Comparison of ENCODE assay signal across 22 cellular contexts in the genomic region with DNA sequence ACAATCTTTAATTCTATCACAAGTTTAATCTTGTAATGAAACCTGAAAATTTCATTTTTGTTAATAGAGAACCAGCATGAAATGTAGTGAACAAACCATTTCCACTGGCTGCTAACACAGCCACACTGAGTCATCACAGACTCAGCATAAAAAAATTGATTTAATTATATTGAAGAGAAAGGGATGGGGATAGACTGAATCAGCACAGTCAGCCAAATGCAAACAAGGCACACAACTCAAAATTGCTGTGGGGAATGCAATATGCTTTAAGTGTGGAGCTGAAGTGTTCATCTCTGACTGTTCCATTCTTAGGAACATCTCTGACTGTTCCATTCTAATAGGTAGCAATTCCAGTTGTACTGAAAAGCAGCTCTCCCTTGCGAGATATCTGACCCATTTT.
A peak's percentile ranks its signal among the peaks of the same experiment; 100 is the strongest.
DNase-seq lines count a peak whose midpoint lies in the region; ATAC-seq, FAIRE-seq and TF ChIP-seq lines count a peak whose summit lies in the region.
"Had no signal": no experiment of that assay in that cellular context is flagged by ENCODE, and none has a peak within 500 bp of the region (broad histone marks: within the 10 kb centered on the region; RNA-seq: fewer than 3 reads in every experiment).

No MANE protein-coding gene starts in this region.

- 55% methylated on average over 1 of the region's 1 CpG for WGBS in mesenchymal stem cell

- peak; percentile 4 for DNase-seq in BJ (ENCODE audit: low read depth)
- DNase-seq in NCI-H226: peak; percentile 12
- DNase-seq in bronchial epithelial cell (ENCODE audit: low read depth): peak; percentile 20
- no peak for DNase-seq in left lung
- no peak for DNase-seq in mesenchymal stem cell
- DNase-seq in activated CD4-positive, alpha-beta T cell treated with anti-CD3 and anti-CD28 coated beads for 4 hours: no peak
- DNase-seq in MV-4-11 (lab: John Stamatoyannopoulos, UW): no peak
- DNase-seq: activated CD8-positive, alpha-beta T cell treated with anti-CD3 and anti-CD28 coated beads for 36 hours; activated naive CD4-positive, alpha-beta T cell; activated T-cell treated with anti-CD3 and anti-CD28 coated beads, Interleukin-2, amount 50 U/mL, for 1 hour; amygdala; heart right ventricle; left ventricle myocardium inferior; NCI-H1930; NCI-H345; pancreas; sigmoid colon; stimulated activated CD4-positive, alpha-beta T cell treated with anti-CD3 and anti-CD28 coated beads, Interleukin-1b, Interleukin-23, amount 100 ng/mL, for 48 hours; T-helper 9 cell had no signal

- H2AK5ac ChIP-seq in mesenchymal stem cell (ENCODE audit: low read length, severe bottlenecking): no peak overlapping the region

- H3K27ac ChIP-seq in left lung: no peak overlapping the region
- no peak overlapping the region for H3K27ac ChIP-seq in mesenchymal stem cell (ENCODE audit: low read length, poor library complexity, severe bottlenecking)
- H3K27ac ChIP-seq: heart right ventricle, left ventricle myocardium inferior, pancreas, sigmoid colon, thoracic aorta had no signal

- peaks cover 0 to 16% of the 10 kb centered on the region in 2 donors for H3K9me3 ChIP-seq in left lung
- peaks cover 5% of the 10 kb centered on the region for H3K9me3 ChIP-seq in mesenchymal stem cell (ENCODE audit: control insufficient read depth, low read length)
- H3K9me3 ChIP-seq: pancreas had no signal

- CTCF ChIA-PET in BJ (lab: Yijun Ruan, JAX): interaction anchor here (1.0 kb wide), 1 partner anchor 24 kb away, joined by 3 read pairs; no protein-coding TSS in a partner anchor

- no peak overlapping the region for H4K8ac ChIP-seq in mesenchymal stem cell (ENCODE audit: low read length)

- no peak overlapping the region for H2AFZ ChIP-seq in mesenchymal stem cell (ENCODE audit: low read depth, low read length)

- H3K4me1 ChIP-seq in left lung: no peaks in the 10 kb centered on the region
- no peaks in the 10 kb centered on the region for H3K4me1 ChIP-seq in mesenchymal stem cell (ENCODE audit: control insufficient read depth, insufficient read depth, low read depth, low read length)
- H3K4me1 ChIP-seq: heart right ventricle, left ventricle myocardium inferior, pancreas, sigmoid colon had no signal

- ATAC-seq in left lung (peak; percentile 16), GM19035 (IDR thresholded peaks at IDR 0.05; ENCODE audit: unreplicated experiment) (no peak)
- ATAC-seq: activated CD8-positive, alpha-beta T cell treated with anti-CD3 and anti-CD28 coated beads for 36 hours; heart right ventricle; pancreas; stimulated activated memory B cell treated with anti-CD40 and anti-IgM and Interleukin-4, amounts not matched to agents 10 μg/mL and 1 μg/mL and 100 μg/mL, for 72 hours had no signal

- no peak overlapping the region for H3K4ac ChIP-seq in mesenchymal stem cell (ENCODE audit: low read depth in 1 of 2, low read length in 2 of 2)

- H2BK15ac ChIP-seq in mesenchymal stem cell (ENCODE audit: low read depth, poor library complexity, severe bottlenecking): no peak overlapping the region

- H3K36me3 ChIP-seq in BJ (ENCODE audit: control insufficient read depth, insufficient read depth, low read length): no peaks in the 10 kb centered on the region
- H3K36me3 ChIP-seq in bronchial epithelial cell (ENCODE audit: control insufficient read depth, insufficient read depth, low read length): no peaks in the 10 kb centered on the region
- H3K36me3 ChIP-seq in left lung: no peaks in the 10 kb centered on the region
- H3K36me3 ChIP-seq in mesenchymal stem cell (ENCODE audit: control insufficient read depth in 1 of 2, insufficient read depth in 2 of 2, low read depth in 1 of 2, low read length in 2 of 2): no peaks in the 10 kb centered on the region
- H3K36me3 ChIP-seq: heart right ventricle, left ventricle myocardium inferior, pancreas, sigmoid colon, thoracic aorta had no signal

- H3K4me3 ChIP-seq in BJ (ENCODE audit: low read depth, low read length) (no peak overlapping the region), bronchial epithelial cell (ENCODE audit: low read depth, low read length) (no peak overlapping the region), left lung (no peak overlapping the region), mesenchymal stem cell (ENCODE audit: insufficient read depth in 1 of 2, low read depth in 1 of 2, low read length in 2 of 2) (no peak overlapping the region)
- H3K4me3 ChIP-seq: heart right ventricle, left ventricle myocardium inferior, pancreas, sigmoid colon, thoracic aorta had no signal

- no peaks in the 10 kb centered on the region for H3K79me1 ChIP-seq in mesenchymal stem cell (replicated peaks; ENCODE audit: low read length, poor library complexity, severe bottlenecking)

- intact Hi-C loops in left lung (cut with DNase I): no loop called here

- H2BK5ac ChIP-seq in mesenchymal stem cell (ENCODE audit: low read depth, low read length, poor library complexity, severe bottlenecking): no peak overlapping the region

- no peak overlapping the region for H3K18ac ChIP-seq in mesenchymal stem cell (ENCODE audit: low read depth in 1 of 2, low read length in 2 of 2)

- H4K91ac ChIP-seq in mesenchymal stem cell (ENCODE audit: low read length): no peak overlapping the region

- POLR2A ChIA-PET in BJ (lab: Charles Lee): no interaction called here

- no peak overlapping the region for H3K14ac ChIP-seq in mesenchymal stem cell (ENCODE audit: low read length in 2 of 2)

- no peak overlapping the region for H2BK120ac ChIP-seq in mesenchymal stem cell (ENCODE audit: low read depth, low read length)

- no peak overlapping the region for H3K23ac ChIP-seq in mesenchymal stem cell (ENCODE audit: low read length in 2 of 2)

- TF ChIP-seq CTCF in BJ (IDR thresholded peaks at IDR 0.05; ENCODE audit: insufficient read depth, low read depth, low read length): no peak
- no peak for TF ChIP-seq CTCF in bronchial epithelial cell (IDR thresholded peaks at IDR 0.05; ENCODE audit: insufficient read depth, low read length, severe bottlenecking)
- no peak for TF ChIP-seq CTCF in left lung (IDR thresholded peaks at IDR 0.05)

- FAIRE-seq in bronchial epithelial cell (lab: Jason Lieb, UNC): no peak
- FAIRE-seq: pancreas had no signal

- H2BK12ac ChIP-seq in mesenchymal stem cell (ENCODE audit: low read length in 2 of 2): no peak overlapping the region

- H3K27me3 ChIP-seq in BJ (ENCODE audit: control insufficient read depth, insufficient read depth, low read length): no peaks in the 10 kb centered on the region
- no peaks in the 10 kb centered on the region for H3K27me3 ChIP-seq in bronchial epithelial cell (ENCODE audit: control insufficient read depth, insufficient read depth, low read length)
- no peaks in the 10 kb centered on the region for H3K27me3 ChIP-seq in left lung
- no peaks in the 10 kb centered on the region for H3K27me3 ChIP-seq in mesenchymal stem cell (ENCODE audit: control insufficient read depth in 1 of 2, insufficient read depth in 1 of 2, low read length in 2 of 2)
- H3K27me3 ChIP-seq: heart right ventricle, pancreas, sigmoid colon had no signal

- no peak overlapping the region for H3K4me2 ChIP-seq in mesenchymal stem cell (ENCODE audit: low read length, poor library complexity, severe bottlenecking)

- no peak overlapping the region for H3K9ac ChIP-seq in mesenchymal stem cell (ENCODE audit: low read length)

Comparison
In these comparisons a context has a peak if more than half of its experiments do, and no peak if none do; other contexts are left out.
1. DNase-seq: peak in BJ (single experiment), NCI-H226 (single experiment) and bronchial epithelial cell (single experiment); none in left lung (0 of 2), mesenchymal stem cell (single experiment), activated CD4-positive, alpha-beta T cell treated with anti-CD3 and anti-CD28 coated beads for 4 hours (0 of 2) and MV-4-11 (single experiment).